8 cellular contexts compared by ENCODE assay signal in the genomic region with DNA sequence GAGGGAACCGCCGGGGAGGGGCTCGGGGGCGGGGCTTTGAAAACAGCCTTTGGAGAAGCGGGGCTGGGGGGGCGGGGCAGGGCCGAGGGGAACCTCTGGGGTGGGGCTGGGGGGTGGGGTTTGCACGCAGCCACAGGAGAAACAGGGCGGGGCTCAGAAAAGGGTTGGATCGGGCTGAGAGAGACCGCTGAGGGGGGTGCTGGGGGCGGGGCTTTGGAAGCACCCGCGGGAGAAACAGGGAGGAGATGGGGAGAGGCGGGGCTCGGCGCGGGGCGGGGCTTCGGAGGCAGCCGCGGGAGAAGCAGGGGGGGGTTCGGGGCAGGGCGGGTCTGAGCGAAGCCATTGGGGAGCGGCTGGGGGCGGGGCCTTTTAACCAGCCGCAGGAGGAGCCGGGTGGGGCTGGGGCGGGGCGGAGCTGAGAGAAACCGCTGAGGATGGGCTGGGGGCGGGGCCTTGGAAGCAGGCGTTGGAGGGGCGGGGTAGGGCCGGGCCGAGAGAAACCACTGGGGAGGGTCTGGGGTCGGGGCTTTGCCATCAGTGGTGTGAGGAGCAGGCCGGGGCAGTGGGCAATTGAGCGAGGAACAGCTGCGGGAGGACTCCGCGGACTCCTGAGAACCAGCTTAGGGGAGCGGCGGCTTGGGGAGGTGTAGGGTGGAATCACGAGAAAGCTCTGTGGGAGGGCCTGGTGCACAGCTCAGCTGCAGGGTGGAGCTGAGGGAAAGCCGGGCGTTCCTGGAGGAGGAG. TPM values are rescaled to one million over a fixed set of nuclear protein-coding genes. Genes with fewer than 3 reads are reported as not detected.
A peak's percentile ranks its signal among the peaks of the same experiment; 100 is the strongest.
DNase-seq lines count a peak whose midpoint lies in the region; ATAC-seq, FAIRE-seq and TF ChIP-seq lines count a peak whose summit lies in the region.

No MANE protein-coding gene starts in this region.

- no peaks in the 10 kb centered on the region for H3K9me1 ChIP-seq in endothelial cell of umbilical vein (replicated peaks; ENCODE audit: control insufficient read depth, extremely low read depth, insufficient read depth, low read length)

- H3K4me1 ChIP-seq in HUES6 (ENCODE audit: control insufficient read depth, insufficient read depth, low read length) = peaks cover 3% of the 10 kb centered on the region; the same call in 1 of the 2 replicates
- no peaks in the 10 kb centered on the region for H3K4me1 ChIP-seq in NT2/D1 (ENCODE audit: insufficient read depth, insufficient read length)
- H3K4me1 ChIP-seq in endothelial cell of umbilical vein (ENCODE audit: control insufficient read depth, extremely low read depth, insufficient read depth, low read length) = peaks cover 2% of the 10 kb centered on the region

- peak overlapping the region; percentile 24 for H2AFZ ChIP-seq in endothelial cell of umbilical vein (ENCODE audit: low read depth, low read length)

- H3K27me3 ChIP-seq in HUES6 (ENCODE audit: control insufficient read depth, insufficient read depth, low read length) = no peaks in the 10 kb centered on the region
- no peaks in the 10 kb centered on the region for H3K27me3 ChIP-seq in NT2/D1 (ENCODE audit: insufficient read depth, insufficient read length)
- H3K27me3 ChIP-seq in endothelial cell of umbilical vein (ENCODE audit: control insufficient read depth in 2 of 2, insufficient read depth in 2 of 2, low read length in 2 of 2) = no peaks in the 10 kb centered on the region

- H3K4me2 ChIP-seq in endothelial cell of umbilical vein (ENCODE audit: insufficient read depth, low read length) = peak overlapping the region; percentile 58

- intact Hi-C loops in endothelial cell of umbilical vein (cut with micrococcal nuclease) = loop anchor here (10.0 kb wide), 1 partner anchor 435 kb away; a partner anchor contains a TSS

- peak; percentile 0 for ATAC-seq in GM19455 (IDR thresholded peaks at IDR 0.05; ENCODE audit: unreplicated experiment)

- no peak for TF ChIP-seq CTCF in endothelial cell of umbilical vein (IDR thresholded peaks at IDR 0.05; ENCODE audit: extremely low read depth in 1 of 2, insufficient read depth in 1 of 2, low read depth in 1 of 2, low read length in 2 of 2)

- POLR2A ChIA-PET in endothelial cell of umbilical vein (lab: Charles Lee) = interaction anchor here (0.7 to 1.8 kb wide), 6 partner anchors 123 to 569 kb away, joined by 3 to 16 read pairs (median 4); a partner anchor contains a TSS

- no TSS peak for BruUV-seq in endothelial cell of umbilical vein (replicated peaks; lab: Mats Ljungman, UMichigan)

- peak; percentile 86 for FAIRE-seq in endothelial cell of umbilical vein (lab: Jason Lieb, UNC)

- no peak for TF ChIP-seq POLR2A in endothelial cell of umbilical vein (IDR thresholded peaks at IDR 0.05; ENCODE audit: low read depth, low read length)

- H3K36me3 ChIP-seq in HUES6 (ENCODE audit: control insufficient read depth, insufficient read depth, low read length) (peaks cover 13% of the 10 kb centered on the region), NT2/D1 (ENCODE audit: insufficient read depth, insufficient read length, low read length) (peaks cover 4% of the 10 kb centered on the region), endothelial cell of umbilical vein (ENCODE audit: control insufficient read depth in 2 of 2, extremely low read depth in 1 of 2, insufficient read depth in 2 of 2, low read length in 2 of 2) (no peaks in the 10 kb centered on the region)

- H3K27ac ChIP-seq in HUES6 (ENCODE audit: low read depth, low read length) = peak overlapping the region; percentile 54; the same call in 1 of the 2 replicates
- peak overlapping the region; percentile 82 for H3K27ac ChIP-seq in endothelial cell of umbilical vein (ENCODE audit: insufficient read depth, low read depth, low read length)

- CTCF ChIA-PET in endothelial cell of umbilical vein (lab: Charles Lee) = interaction anchor here (1.0 to 3.3 kb wide), 6 partner anchors 11 to 776 kb away, joined by 3 to 24 read pairs (median 4); a partner anchor contains a TSS

- H3K9ac ChIP-seq in HUES6 (ENCODE audit: low read length) (peak overlapping the region; percentile 86), NT2/D1 (ENCODE audit: insufficient read length, low read depth) (peak overlapping the region; percentile 64), endothelial cell of umbilical vein (replicated peaks; ENCODE audit: extremely low read depth, insufficient read depth, low read length) (peak overlapping the region; percentile 77)

- peak overlapping the region; percentile 92 for H3K4me3 ChIP-seq in HUES6 (ENCODE audit: low read depth, low read length)
- H3K4me3 ChIP-seq in NT2/D1 (ENCODE audit: insufficient read length, low read depth) = peak overlapping the region; percentile 30
- H3K4me3 ChIP-seq in endothelial cell of umbilical vein (replicated peaks in 1 of 3; ENCODE audit: insufficient read depth in 1 of 3, low read depth in 1 of 3, low read length in 3 of 3) = peak overlapping the region; percentile 43 to 71 (median 45)

- dilution Hi-C loops in endothelial cell of umbilical vein (cut with MboI; ENCODE audit: extremely low pct_ligation_motif_present, low sequenced_read_pairs) = no loop called here

- DNase-seq in AG08395 (ENCODE audit: low spot score) (peak; percentile 68), NT2/D1 (ENCODE audit: low read depth, low spot score) (peak; percentile 51), endothelial cell of umbilical vein (ENCODE audit: low read depth, low spot score) (peak; percentile 88), midbrain (lab: John Stamatoyannopoulos, UW) (peak; percentile 89)
- DNase-seq in activated CD8-positive, alpha-beta memory T cell treated with anti-CD3 and anti-CD28 coated beads, Interleukin-2, amount 50 U/mL, for 4 hours = peak; percentile 86
- DNase-seq in stimulated activated CD8-positive, alpha-beta memory T cell treated with anti-CD3 and anti-CD28 coated beads, Interleukin-15, amount 100 ng/mL, for 24 hours (ENCODE audit: low read depth) = peak; percentile 56

- peaks cover 7% of the 10 kb centered on the region for H3K79me2 ChIP-seq in endothelial cell of umbilical vein (ENCODE audit: control insufficient read depth, insufficient read depth, low read length)

- H3K9me3 ChIP-seq in HUES6 (ENCODE audit: control insufficient read depth, insufficient read depth, low read depth, low read length) (no peaks in the 10 kb centered on the region), NT2/D1 (ENCODE audit: insufficient read depth, low read length) (no peaks in the 10 kb centered on the region), endothelial cell of umbilical vein (replicated peaks; ENCODE audit: control insufficient read depth, insufficient read depth, low read length) (no peaks in the 10 kb centered on the region)

- no peaks in the 10 kb centered on the region for H4K20me1 ChIP-seq in endothelial cell of umbilical vein (replicated peaks; ENCODE audit: control insufficient read depth, extremely low read depth, insufficient read depth, low read length)

TF ChIP-seq in endothelial cell of umbilical vein, 7 proteins besides CTCF, POLR2A, EP300 and RAD21:
- TF ChIP-seq GATA2 (IDR thresholded peaks at IDR 0.05; ENCODE audit: insufficient read depth, insufficient read length, low read depth, low read length) = no peak
- TF ChIP-seq MYC (IDR thresholded peaks at IDR 0.05; ENCODE audit: low read depth, low read length) = no peak
- TF ChIP-seq POLR2AphosphoS5 (IDR thresholded peaks at IDR 0.05; ENCODE audit: insufficient read depth, low read depth, low read length) = no peak
- TF ChIP-seq JUN (IDR thresholded peaks at IDR 0.05; ENCODE audit: borderline replicate concordance, insufficient read depth, insufficient read length, low read depth) = no peak

RNA-seq across cellular contexts. Expression of a gene that starts 1.2 kb away (rescaled TPM):
- total RNA-seq in endothelial cell of umbilical vein = 24.3 and 35.5 TPM in 2 replicates
- polyA plus RNA-seq in endothelial cell of umbilical vein = 28.2 and 33.0 TPM in 2 replicates
- polyA plus RNA-seq in endothelial cell of umbilical vein (2011; cell fraction: cytosol; rRNA removed) = 40.1 and 46.0 TPM in 2 replicates
- 62.7 and 67.8 TPM in 2 replicates for polyA plus RNA-seq in endothelial cell of umbilical vein (2011; cell fraction: nucleus; rRNA removed)
- polyA plus RNA-seq in endothelial cell of umbilical vein (2012) = 34.1 and 39.3 TPM in 2 replicates
- 20.8 and 26.5 TPM in 2 replicates for polyA minus RNA-seq in endothelial cell of umbilical vein
- 15.6 TPM for polyA minus RNA-seq in endothelial cell of umbilical vein (2011; cell fraction: cytosol; rRNA and poly(A)+ RNA removed)
- polyA minus RNA-seq in endothelial cell of umbilical vein (2011; cell fraction: nucleus; rRNA and poly(A)+ RNA removed) = 14.2 and 14.5 TPM in 2 replicates

RNA-seq across cellular contexts. Expression of a gene that starts 10.1 kb away (rescaled TPM):
- total RNA-seq in endothelial cell of umbilical vein = not detected in 2 replicates
- not detected in 2 replicates for polyA plus RNA-seq in endothelial cell of umbilical vein
- not detected in 2 replicates for polyA plus RNA-seq in endothelial cell of umbilical vein (2011; cell fraction: cytosol; rRNA removed)
- not detected in 2 replicates for polyA plus RNA-seq in endothelial cell of umbilical vein (2011; cell fraction: nucleus; rRNA removed)
- polyA plus RNA-seq in endothelial cell of umbilical vein (2012) = not detected in 2 replicates
- not detected in 2 replicates for polyA minus RNA-seq in endothelial cell of umbilical vein
- not detected for polyA minus RNA-seq in endothelial cell of umbilical vein (2011; cell fraction: cytosol; rRNA and poly(A)+ RNA removed)
- polyA minus RNA-seq in endothelial cell of umbilical vein (2011; cell fraction: nucleus; rRNA and poly(A)+ RNA removed) = not detected in 2 replicates

RNA-seq across cellular contexts. Expression of a gene that starts 58.5 kb away (rescaled TPM):
- not detected in 2 replicates for total RNA-seq in endothelial cell of umbilical vein
- polyA plus RNA-seq in endothelial cell of umbilical vein = not detected in 2 replicates
- not detected in 2 replicates for polyA plus RNA-seq in endothelial cell of umbilical vein (2011; cell fraction: cytosol; rRNA removed)
- polyA plus RNA-seq in endothelial cell of umbilical vein (2011; cell fraction: nucleus; rRNA removed) = not detected in 2 replicates
- not detected in 2 replicates for polyA plus RNA-seq in endothelial cell of umbilical vein (2012)
- not detected in 2 replicates for polyA minus RNA-seq in endothelial cell of umbilical vein
- not detected for polyA minus RNA-seq in endothelial cell of umbilical vein (2011; cell fraction: cytosol; rRNA and poly(A)+ RNA removed)
- not detected in 2 replicates for polyA minus RNA-seq in endothelial cell of umbilical vein (2011; cell fraction: nucleus; rRNA and poly(A)+ RNA removed)

Comparison
In these comparisons a context has a peak if more than half of its experiments do, and no peak if none do; other contexts are left out.
1. Peak in every context shown above with its lines: DNase-seq, ATAC-seq, H3K4me3 ChIP-seq and H3K27ac ChIP-seq.
2. H3K4me3 ChIP-seq: peak in every context shown above with its lines; median percentile 92 in HUES6; 45 in endothelial cell of umbilical vein; 30 in NT2/D1.